ENCODE assay signal across 13 cellular contexts in genomic region chr3:195352895-195353488, GRCh38.
DNase-seq lines count a peak whose midpoint lies in the region; ATAC-seq and TF ChIP-seq lines count a peak whose summit lies in the region.
"Had no signal": no experiment of that assay in that cellular context is flagged by ENCODE, and none has a peak within 500 bp of the region (broad histone marks: within the 10 kb centered on the region; RNA-seq: fewer than 3 reads in every experiment).

No MANE protein-coding gene starts in this region.

- H3K4me3 ChIP-seq in mammary epithelial cell (replicated peaks in 1 of 3; ENCODE audit: insufficient read depth in 1 of 3, low read depth in 2 of 3, low read length in 3 of 3) (no peak overlapping the region), left lung (no peak overlapping the region), colonic mucosa (no peak overlapping the region)
- H3K4me3 ChIP-seq: dorsolateral prefrontal cortex had no signal

- POLR2A ChIA-PET in WTC11 (lab: Charles Lee), result interaction anchor here (0.6 kb wide), 3 partner anchors 39 to 65 kb away, joined by 3 to 6 read pairs (median 4); no protein-coding TSS in a partner anchor

- no peak for TF ChIP-seq CTCF in AG09319 (IDR thresholded peaks at IDR 0.05; ENCODE audit: low read depth, low read length)
- TF ChIP-seq CTCF in mammary epithelial cell (conservative IDR thresholded peaks at IDR 0.05 in 1 of 2, IDR thresholded peaks at IDR 0.05 in 1 of 2; ENCODE audit: extremely low read depth in 1 of 2, insufficient read depth in 1 of 2, low read depth in 1 of 2, low read length in 2 of 2), result no peak
- no peak for TF ChIP-seq CTCF in left lung (IDR thresholded peaks at IDR 0.05)
- TF ChIP-seq CTCF in WTC11 (IDR thresholded peaks at IDR 0.05), result no peak
- no peak for TF ChIP-seq CTCF in colonic mucosa (IDR thresholded peaks at IDR 0.05)

- peak overlapping the region; percentile 69 for H3K4me2 ChIP-seq in mammary epithelial cell (ENCODE audit: insufficient read depth, low read depth, low read length)

- H3K27me3 ChIP-seq in mammary epithelial cell (ENCODE audit: insufficient read depth, low read length), result no peaks in the 10 kb centered on the region
- no peaks in the 10 kb centered on the region for H3K27me3 ChIP-seq in left lung
- H3K27me3 ChIP-seq in colonic mucosa, result no peaks in the 10 kb centered on the region
- H3K27me3 ChIP-seq: dorsolateral prefrontal cortex had no signal

- H3K4me1 Mint-ChIP-seq in WTC11, result peaks cover 25% of the 10 kb centered on the region

- WGBS in mammary epithelial cell (ENCODE audit: low coverage, missing lambda C conversion rate), result 79% methylated on average over 4 of the region's 4 CpGs

- H3K36me3 ChIP-seq in mammary epithelial cell (ENCODE audit: insufficient read depth, low read length) (peaks cover 2% of the 10 kb centered on the region), left lung (peaks cover 0 to 11% of the 10 kb centered on the region in 2 donors), colonic mucosa (no peaks in the 10 kb centered on the region)

- no peak overlapping the region for H3K9ac ChIP-seq in mammary epithelial cell (ENCODE audit: insufficient read depth, low read length)
- no peak overlapping the region for H3K9ac ChIP-seq in colonic mucosa (ENCODE audit: low read depth in 2 of 2, low read length in 2 of 2)

- H3K27ac ChIP-seq in mammary epithelial cell (ENCODE audit: insufficient read depth, low read depth, low read length) (peak overlapping the region; percentile 52), left lung (no peak overlapping the region), colonic mucosa (no peak overlapping the region)
- H3K27ac ChIP-seq: dorsolateral prefrontal cortex had no signal

- ATAC-seq in left lung (peak; percentile 58), WTC11 (no peak)

- intact Hi-C loops in mammary epithelial cell (cut with micrococcal nuclease) (loop anchor here (1.0 to 2.0 kb wide), 2 partner anchors 82 to 90 kb away; partner anchors contain the start of genes ACAP2 and XXYLT1), left lung (cut with DNase I) (no loop called here), colonic mucosa (cut with DNase I) (no loop called here)

- in situ Hi-C loops in mammary epithelial cell (cut with MboI; ENCODE audit: low sequenced_read_pairs in 2 of 2), result no loop called here

- H3K4me1 ChIP-seq in mammary epithelial cell (ENCODE audit: insufficient read depth, low read length), result peaks cover 13% of the 10 kb centered on the region
- no peaks in the 10 kb centered on the region for H3K4me1 ChIP-seq in left lung
- no peaks in the 10 kb centered on the region for H3K4me1 ChIP-seq in colonic mucosa

- TSS peak; percentile 78 for BruUV-seq in mammary epithelial cell (replicated peaks; lab: Mats Ljungman, UMichigan)

- no peaks in the 10 kb centered on the region for H3K9me3 ChIP-seq in mammary epithelial cell (replicated peaks; ENCODE audit: insufficient read depth, low read length)
- H3K9me3 ChIP-seq in left lung, result no peaks in the 10 kb centered on the region
- no peaks in the 10 kb centered on the region for H3K9me3 ChIP-seq in colonic mucosa

- H3K4me3 Mint-ChIP-seq in WTC11, result no peak overlapping the region
- H3K4me3 Mint-ChIP-seq: immature natural killer cell had no signal

- no peaks in the 10 kb centered on the region for H3K27me3 Mint-ChIP-seq in WTC11 (ENCODE audit: low read depth)

- no peak overlapping the region for H2AFZ ChIP-seq in mammary epithelial cell (ENCODE audit: low read depth, low read length)

- peaks cover 7% of the 10 kb centered on the region for H3K36me3 Mint-ChIP-seq in WTC11

- H3K9me3 Mint-ChIP-seq in WTC11, result peaks cover 8% of the 10 kb centered on the region
- H3K9me3 Mint-ChIP-seq: immature natural killer cell had no signal

- dilution Hi-C loops in mammary epithelial cell (cut with HindIII; ENCODE audit: low sequenced_read_pairs), result no loop called here

- peak; percentile 89 for DNase-seq in AG09319 (ENCODE audit: extremely low read depth, low read depth)
- peak; percentile 6 for DNase-seq in HuH-7 (ENCODE audit: low spot score)
- DNase-seq in mammary epithelial cell, result peak; percentile 70
- DNase-seq in left lung, result no peak
- no peak for DNase-seq in stimulated activated CD8-positive, alpha-beta memory T cell treated with anti-CD3 and anti-CD28 coated beads, Interleukin-4, amount 100 ng/mL, for 48 hours
- no peak for DNase-seq in WTC11 (ENCODE audit: low spot score)
- DNase-seq in colonic mucosa, result no peak
- no peak for DNase-seq in NOMO-1 treated with dmso at 0.1 percent for 144 hours (lab: John Stamatoyannopoulos, UW; ENCODE audit: unreplicated experiment)
- DNase-seq: COR-L47, dorsolateral prefrontal cortex, immature natural killer cell, NCI-H510A, posterior cingulate gyrus had no signal

- no peak overlapping the region for H3K27ac Mint-ChIP-seq in WTC11

- CTCF ChIA-PET in mammary epithelial cell (lab: Charles Lee; ENCODE audit: low non-redundant PET) (no interaction called here), WTC11 (lab: Charles Lee) (no interaction called here)

- H3K79me2 ChIP-seq in mammary epithelial cell (ENCODE audit: insufficient read depth, low read length), result peaks cover 32% of the 10 kb centered on the region

- H4K20me1 ChIP-seq in mammary epithelial cell (ENCODE audit: insufficient read depth, low read length), result no peaks in the 10 kb centered on the region

TF ChIP-seq in WTC11, 78 proteins besides CTCF, POLR2A, EP300 and RAD21 (continues in another document):
- TF ChIP-seq PRRX2 (CRISPR knock-in tag; IDR thresholded peaks at IDR 0.05) (no peak), TEAD4 (CRISPR knock-in tag; IDR thresholded peaks at IDR 0.05) (no peak), FOXJ3 (CRISPR knock-in tag; IDR thresholded peaks at IDR 0.05; ENCODE audit: borderline replicate concordance) (no peak), SP1 (CRISPR knock-in tag; conservative IDR thresholded peaks at IDR 0.05) (no peak), E2F1 (CRISPR knock-in tag; IDR thresholded peaks at IDR 0.05) (no peak), OVOL2 (CRISPR knock-in tag; IDR thresholded peaks at IDR 0.05; ENCODE audit: borderline replicate concordance) (no peak), IRF2 (CRISPR knock-in tag; IDR thresholded peaks at IDR 0.05; ENCODE audit: borderline replicate concordance, low read depth) (no peak), NFE2L1 (CRISPR knock-in tag; IDR thresholded peaks at IDR 0.05) (no peak), NFATC4 (CRISPR knock-in tag; IDR thresholded peaks at IDR 0.05) (no peak), ZNF416 (CRISPR knock-in tag; IDR thresholded peaks at IDR 0.05) (no peak), ARID4B (CRISPR knock-in tag; IDR thresholded peaks at IDR 0.05; ENCODE audit: borderline replicate concordance) (no peak), ZNF671 (CRISPR knock-in tag; IDR thresholded peaks at IDR 0.05) (no peak), SOX15 (CRISPR knock-in tag; IDR thresholded peaks at IDR 0.05) (no peak)

Comparison
In these comparisons a context has a peak if more than half of its experiments do, and no peak if none do; other contexts are left out.
1. DNase-seq: peak in AG09319 (single experiment), HuH-7 (single experiment) and mammary epithelial cell (single experiment); none in left lung (0 of 2), stimulated activated CD8-positive, alpha-beta memory T cell treated with anti-CD3 and anti-CD28 coated beads, Interleukin-4, amount 100 ng/mL, for 48 hours (single experiment), WTC11 (single experiment), colonic mucosa (single experiment) and NOMO-1 treated with dmso at 0.1 percent for 144 hours (single experiment).